ENCODE assay signal across 12 cellular contexts in genomic region chr22:20904008-20904979, GRCh38. TPM values are rescaled to one million over a fixed set of nuclear protein-coding genes. Genes with fewer than 3 reads are reported as not detected.
DNase-seq lines count a peak whose midpoint lies in the region; ATAC-seq, FAIRE-seq and TF ChIP-seq lines count a peak whose summit lies in the region.
"Had no signal": no experiment of that assay in that cellular context is flagged by ENCODE, and none has a peak within 500 bp of the region (broad histone marks: within the 10 kb centered on the region; RNA-seq: fewer than 3 reads in every experiment).

No MANE protein-coding gene starts in this region.

- no peak overlapping the region for H2BK20ac ChIP-seq in H9 (ENCODE audit: low read depth, low read length, poor library complexity, severe bottlenecking)

- H2AFZ ChIP-seq in H9 (ENCODE audit: low read length), result no peak overlapping the region

- H3K4me1 Mint-ChIP-seq in T-helper 17 cell, result no peaks in the 10 kb centered on the region
- H3K4me1 Mint-ChIP-seq in H9, result no peaks in the 10 kb centered on the region
- H3K4me1 Mint-ChIP-seq: activated naive CD4-positive, alpha-beta T cell treated with anti-CD3 and anti-CD28 coated beads, Interleukin-2, amount 50 U/mL, for 24 hours had no signal

- no peak overlapping the region for H3K4me3 Mint-ChIP-seq in T-helper 17 cell
- H3K4me3 Mint-ChIP-seq in H9, result no peak overlapping the region
- H3K4me3 Mint-ChIP-seq: activated naive CD4-positive, alpha-beta T cell treated with anti-CD3 and anti-CD28 coated beads, Interleukin-2, amount 50 U/mL, for 24 hours had no signal

- H3K18ac ChIP-seq in H9 (ENCODE audit: insufficient read length, low read depth, low read length), result no peak overlapping the region

- DNase-seq in H54 (ENCODE audit: insufficient read length, low spot score) (no peak), RWPE1 (ENCODE audit: low spot score) (peak; percentile 89), foreskin fibroblast (peak; percentile 95 to 97), stromal cell of bone marrow (ENCODE audit: low read depth) (peak; percentile 98), DMS114 treated with DMSO at 0.1 percent for 48 hours (lab: John Stamatoyannopoulos, UW; ENCODE audit: unreplicated experiment) (no peak), T-helper 17 cell (no peak), H9 (no peak)
- DNase-seq: NCI-H146, small intestine had no signal

- no peaks in the 10 kb centered on the region for H3K4me1 ChIP-seq in H9 (ENCODE audit: insufficient read depth, low read length)

- POLR2A ChIA-PET in RWPE1 (lab: Yijun Ruan, JAX; ENCODE audit: low non-redundant PET), result no interaction called here

- no peak overlapping the region for H3K9ac ChIP-seq in H9 (ENCODE audit: extremely low read depth, insufficient read length, low read length)

- no peaks in the 10 kb centered on the region for H3K9me3 ChIP-seq in T-helper 17 cell (ENCODE audit: control insufficient read depth, low read length, poor library complexity, severe bottlenecking)
- no peaks in the 10 kb centered on the region for H3K9me3 ChIP-seq in H9 (ENCODE audit: control insufficient read depth, low read depth, low read length)

- H3K23me2 ChIP-seq in H9 (ENCODE audit: insufficient read length, low read depth, low read length, poor library complexity, severe bottlenecking), result no peaks in the 10 kb centered on the region

- no peak overlapping the region for H3K4me3 ChIP-seq in foreskin fibroblast (ENCODE audit: low read depth in 1 of 2, low read length in 2 of 2)

- H3K27ac Mint-ChIP-seq in T-helper 17 cell (no peak overlapping the region), H9 (no peak overlapping the region)
- H3K27ac Mint-ChIP-seq: activated naive CD4-positive, alpha-beta T cell treated with anti-CD3 and anti-CD28 coated beads, Interleukin-2, amount 50 U/mL, for 24 hours had no signal

- H4K5ac ChIP-seq in H9 (ENCODE audit: insufficient read length, low read depth, low read length), result no peak overlapping the region

- no peak overlapping the region for H4K8ac ChIP-seq in H9 (replicated peaks; ENCODE audit: insufficient read length, low read depth, low read length)

- no peak for TF ChIP-seq CTCF in RWPE1 (conservative IDR thresholded peaks at IDR 0.05; ENCODE audit: low read depth)
- TF ChIP-seq CTCF in foreskin fibroblast (IDR thresholded peaks at IDR 0.05; ENCODE audit: low read depth, low read length), result no peak
- no peak for TF ChIP-seq CTCF in H9 (conservative IDR thresholded peaks at IDR 0.05)

- H3T11ph ChIP-seq in H9 (ENCODE audit: low read length), result no peak overlapping the region

- no peak overlapping the region for H2BK120ac ChIP-seq in H9 (ENCODE audit: low read depth, low read length, poor library complexity, severe bottlenecking)

- no peak for ATAC-seq in HG03460 (IDR thresholded peaks at IDR 0.05; ENCODE audit: unreplicated experiment)
- no peak for ATAC-seq in T-helper 17 cell

- H3K36me3 Mint-ChIP-seq in T-helper 17 cell (ENCODE audit: low read depth) (no peaks in the 10 kb centered on the region), H9 (ENCODE audit: insufficient read depth in 1 of 3, low read depth in 3 of 3) (no peaks in the 10 kb centered on the region)
- H3K36me3 Mint-ChIP-seq: activated naive CD4-positive, alpha-beta T cell treated with anti-CD3 and anti-CD28 coated beads, Interleukin-2, amount 50 U/mL, for 24 hours had no signal

- no peak overlapping the region for H2BK12ac ChIP-seq in H9 (ENCODE audit: insufficient read length, low read depth, low read length)

- CTCF ChIA-PET in RWPE1 (lab: Yijun Ruan, JAX), result no interaction called here

- no peak for TF ChIP-seq POLR2A in H54 (IDR thresholded peaks at IDR 0.05; ENCODE audit: low read depth, low read length)

- H3K79me1 ChIP-seq in H9 (ENCODE audit: insufficient read depth, low read depth, low read length, poor library complexity, severe bottlenecking), result no peaks in the 10 kb centered on the region

- WGBS in H9 (ENCODE audit: extremely low coverage, insufficient read length, low lambda C conversion rate), result no CpG with 5 or more reads among the region's 7 CpGs

- no peaks in the 10 kb centered on the region for H3K27me3 Mint-ChIP-seq in T-helper 17 cell
- H3K27me3 Mint-ChIP-seq in H9 (ENCODE audit: low read depth), result peaks cover 5% of the 10 kb centered on the region
- H3K27me3 Mint-ChIP-seq: activated naive CD4-positive, alpha-beta T cell treated with anti-CD3 and anti-CD28 coated beads, Interleukin-2, amount 50 U/mL, for 24 hours had no signal

- no peak overlapping the region for H2AK5ac ChIP-seq in H9 (ENCODE audit: insufficient read length, low read length)

- no peaks in the 10 kb centered on the region for H3K27me3 ChIP-seq in H9 (ENCODE audit: insufficient read depth, low read length)

- H2BK15ac ChIP-seq in H9 (ENCODE audit: low read depth, low read length), result no peak overlapping the region

- H3K23ac ChIP-seq in H9 (ENCODE audit: insufficient read length, low read depth, low read length), result no peak overlapping the region

- no peak overlapping the region for H3K4me2 ChIP-seq in H9 (ENCODE audit: insufficient read depth, insufficient read length, low read length)

- H3K9me3 Mint-ChIP-seq in H9, result no peaks in the 10 kb centered on the region
- H3K9me3 Mint-ChIP-seq: activated naive CD4-positive, alpha-beta T cell treated with anti-CD3 and anti-CD28 coated beads, Interleukin-2, amount 50 U/mL, for 24 hours had no signal

- H2BK5ac ChIP-seq in H9 (ENCODE audit: insufficient read length, low read length), result no peak overlapping the region

- H4K91ac ChIP-seq in H9 (ENCODE audit: insufficient read length, low read depth, low read length), result no peak overlapping the region

- H3K14ac ChIP-seq in H9 (ENCODE audit: insufficient read depth, low read length), result no peak overlapping the region

- H3K27ac ChIP-seq in RWPE1, result peak overlapping the region; percentile 84
- H3K27ac ChIP-seq in H9 (ENCODE audit: insufficient read length, low read depth, low read length), result no peak overlapping the region

- H3K4ac ChIP-seq in H9 (ENCODE audit: low read depth, low read length), result no peak overlapping the region

- H4K20me1 ChIP-seq in H9 (ENCODE audit: control insufficient read depth, insufficient read depth, insufficient read length), result no peaks in the 10 kb centered on the region

- no peak overlapping the region for H3K56ac ChIP-seq in H9 (ENCODE audit: insufficient read length, low read depth, low read length)

- H3K79me2 ChIP-seq in H9 (ENCODE audit: insufficient read depth, low read length), result no peaks in the 10 kb centered on the region

- peak; percentile 82 for FAIRE-seq in H54 (lab: Jason Lieb, UNC)
- FAIRE-seq: GM12892, small intestine had no signal

RNA-seq across cellular contexts. Expression of gene CRKL, which starts 12.9 kb away (rescaled TPM):
- total RNA-seq in T-helper 17 cell, result 10 to 100 TPM; 40.0 to 57.0 TPM
- 105 and 106 TPM in 2 replicates for total RNA-seq in H9 (2021)

RNA-seq across cellular contexts. Expression of gene SNAP29, which starts 45.5 kb away (rescaled TPM):
- total RNA-seq in T-helper 17 cell (10 to 100 TPM; 18.9 to 25.4 TPM), H9 (2021) (15.6 and 17.9 TPM in 2 replicates)

RNA-seq across cellular contexts. Expression of gene PI4KA, which starts 45.7 kb away (rescaled TPM):
- total RNA-seq in T-helper 17 cell (100 to 1,000 TPM; 159 to 160 TPM), H9 (2021) (58.5 and 65.8 TPM in 2 replicates)

Comparison
In these comparisons a context has a peak if more than half of its experiments do, and no peak if none do; other contexts are left out.
1. DNase-seq: peak in RWPE1 (single experiment), foreskin fibroblast (2 of 2) and stromal cell of bone marrow (single experiment); none in H54 (single experiment), DMS114 treated with DMSO at 0.1 percent for 48 hours (single experiment), T-helper 17 cell (0 of 3) and H9 (single experiment).